Comparison of ENCODE assay signal across 23 cellular contexts in the genomic region with DNA sequence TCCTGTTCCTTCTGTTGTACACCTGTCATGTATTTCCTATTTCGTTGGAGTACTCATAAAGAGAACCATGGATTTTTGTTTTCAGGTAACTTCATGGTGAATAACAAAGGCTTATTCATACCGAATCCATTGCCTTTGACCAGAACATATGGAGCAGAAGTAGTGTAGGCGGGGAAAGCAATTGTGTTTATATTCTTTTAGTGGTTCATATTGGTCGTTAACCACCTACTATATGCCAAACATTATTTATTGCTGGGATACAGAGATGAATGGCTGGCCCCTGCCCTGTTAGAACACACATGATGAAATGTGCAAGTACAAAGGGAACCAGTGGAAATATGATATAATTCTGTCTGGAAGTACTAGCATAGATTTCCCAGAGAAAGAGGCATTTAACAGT.
"Had no signal": no experiment of that assay in that cellular context is flagged by ENCODE, and none has a peak within 500 bp of the region (broad histone marks: within the 10 kb centered on the region; RNA-seq: fewer than 3 reads in every experiment).

No MANE protein-coding gene starts in this region.

- H3K4me3 Mint-ChIP-seq: memory B cell; naive B cell; nephron; neural progenitor cell; stimulated activated memory B cell treated with anti-CD40 and anti-IgM and Interleukin-4, amounts not matched to agents 10 μg/mL and 1 μg/mL and 100 μg/mL, for 72 hours had no signal

- ATAC-seq: gastrocnemius medialis; left lobe of liver; sciatic nerve; stimulated activated memory B cell treated with anti-CD40 and anti-IgM and Interleukin-4, amounts not matched to agents 10 μg/mL and 1 μg/mL and 100 μg/mL, for 72 hours; stimulated activated naive CD8-positive, alpha-beta T cell treated with anti-CD3 and anti-CD28 coated beads, Interleukin-15, Interleukin-2, amounts not matched to agents 100 U/mL and 50 U/mL, for 24 hours had no signal

- H3K9me3 Mint-ChIP-seq: memory B cell; naive B cell; stimulated activated memory B cell treated with anti-CD40 and anti-IgM and Interleukin-4, amounts not matched to agents 10 μg/mL and 1 μg/mL and 100 μg/mL, for 72 hours had no signal

- H3K27ac Mint-ChIP-seq: memory B cell; naive B cell; nephron; neural progenitor cell; stimulated activated memory B cell treated with anti-CD40 and anti-IgM and Interleukin-4, amounts not matched to agents 10 μg/mL and 1 μg/mL and 100 μg/mL, for 72 hours had no signal

- H3K27me3 Mint-ChIP-seq: memory B cell; naive B cell; stimulated activated memory B cell treated with anti-CD40 and anti-IgM and Interleukin-4, amounts not matched to agents 10 μg/mL and 1 μg/mL and 100 μg/mL, for 72 hours had no signal

- H3K4me3 ChIP-seq: dorsolateral prefrontal cortex, gastrocnemius medialis, lung, neural progenitor cell, prostate gland, right atrium auricular region, smooth muscle cell, testis, tibial artery, upper lobe of left lung had no signal

- H3K4me1 ChIP-seq: gastrocnemius medialis, neural progenitor cell, parathyroid adenoma, prostate gland, right atrium auricular region, testis, tibial artery, upper lobe of left lung had no signal

- H3K36me3 ChIP-seq: neural progenitor cell, prostate gland had no signal

- DNase-seq: dorsolateral prefrontal cortex; effector CD4-positive, alpha-beta T cell; gastrocnemius medialis; naive B cell; stimulated activated CD4-positive, alpha-beta T cell treated with anti-CD3 and anti-CD28 coated beads, Interleukin-12 subunit alpha, Interleukin-12 subunit beta, amount 100 ng/mL, for 4 hours; stimulated activated CD4-positive, alpha-beta T cell treated with anti-CD3 and anti-CD28 coated beads, Interleukin-2, amount 100 ng/mL, for 24 hours; stimulated activated CD4-positive, alpha-beta T cell treated with anti-CD3 and anti-CD28 coated beads, Interleukin-4, amount 100 ng/mL, for 24 hours; stimulated activated naive CD8-positive, alpha-beta T cell treated with anti-CD3 and anti-CD28 coated beads, Interleukin-15, Interleukin-2, amounts not matched to agents 100 U/mL and 50 U/mL, for 24 hours; substantia nigra; testis; tibial artery; upper lobe of left lung had no signal

- H3K9me3 ChIP-seq: gastrocnemius medialis, prostate gland, right atrium auricular region, testis, tibial artery, upper lobe of left lung had no signal

- H3K4me1 Mint-ChIP-seq: neural progenitor cell had no signal

- H3K27ac ChIP-seq: dorsolateral prefrontal cortex, gastrocnemius medialis, neural progenitor cell, parathyroid adenoma, prostate gland, right atrium auricular region, testis, tibial artery, upper lobe of left lung had no signal
